11 cellular contexts compared by ENCODE assay signal in the genomic region with DNA sequence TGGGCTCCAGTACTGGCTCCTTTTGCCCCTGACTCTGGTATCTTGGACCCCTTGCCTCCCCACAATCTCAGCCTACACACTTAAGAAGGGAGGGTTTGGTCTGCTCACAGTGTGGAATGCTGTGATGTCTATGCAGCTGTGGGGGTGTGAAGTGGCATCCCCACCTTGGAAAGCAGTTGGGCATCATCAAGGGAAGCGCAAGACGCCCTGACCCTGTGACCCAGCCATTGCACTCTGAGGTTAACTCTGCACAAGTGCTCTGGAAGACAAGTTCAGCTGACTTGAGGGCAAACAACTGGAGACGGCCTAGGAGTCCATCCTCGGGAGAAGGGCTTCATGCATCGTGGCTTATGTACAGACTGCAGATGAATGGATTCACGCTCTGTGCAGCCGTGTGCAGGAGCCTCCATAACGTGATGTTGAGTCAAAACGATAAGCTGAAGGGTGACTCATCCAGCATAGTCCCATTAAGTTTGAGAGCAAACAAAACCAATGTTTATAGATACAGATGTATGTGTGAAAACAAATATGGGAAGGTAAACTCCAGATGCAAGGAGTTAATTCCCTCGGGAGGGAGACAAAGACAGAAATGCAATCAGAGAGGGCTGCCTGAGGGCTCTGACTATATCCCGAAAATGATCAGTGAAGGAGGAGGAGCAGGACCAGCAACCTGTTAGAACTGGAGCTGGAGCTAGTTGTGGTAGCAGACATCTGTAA.
DNase-seq lines count a peak whose midpoint lies in the region; ATAC-seq and TF ChIP-seq lines count a peak whose summit lies in the region.
"Had no signal": no experiment of that assay in that cellular context is flagged by ENCODE, and none has a peak within 500 bp of the region (broad histone marks: within the 10 kb centered on the region; RNA-seq: fewer than 3 reads in every experiment).

No MANE protein-coding gene starts in this region.

- H3K27me3 ChIP-seq in trophoblast cell (ENCODE audit: insufficient read depth, low read length) (no peaks in the 10 kb centered on the region), right atrium auricular region (no peaks in the 10 kb centered on the region)

- H2AK5ac ChIP-seq in trophoblast cell (ENCODE audit: low read length) = no peak overlapping the region

- H3K18ac ChIP-seq in trophoblast cell (ENCODE audit: low read length) = no peak overlapping the region

- H3K79me1 ChIP-seq in trophoblast cell (ENCODE audit: low read length) = peaks cover 7% of the 10 kb centered on the region

- no peak overlapping the region for H3K23ac ChIP-seq in trophoblast cell (ENCODE audit: low read length)

- no peak overlapping the region for H4K8ac ChIP-seq in trophoblast cell (ENCODE audit: low read depth, low read length)

- in situ Hi-C loops in astrocyte of the spinal cord (cut with HindIII; ENCODE audit: low sequenced_read_pairs) = no loop called here

- no CpG with 5 or more reads among the region's 11 CpGs for WGBS in trophoblast cell (ENCODE audit: extremely low coverage, insufficient coverage, insufficient read length)

- no peak overlapping the region for H3K4me2 ChIP-seq in trophoblast cell (ENCODE audit: low read length)

- H3K9me3 ChIP-seq in trophoblast cell (ENCODE audit: insufficient read depth, low read depth, low read length) = peaks cover 3% of the 10 kb centered on the region
- no peaks in the 10 kb centered on the region for H3K9me3 ChIP-seq in right atrium auricular region

- peaks cover 1% of the 10 kb centered on the region for H3K79me2 ChIP-seq in trophoblast cell (ENCODE audit: control insufficient read depth, insufficient read depth, low read length, poor library complexity)

- no peak overlapping the region for H2BK120ac ChIP-seq in trophoblast cell (ENCODE audit: insufficient read depth, low read length, poor library complexity)

- H3K4me1 ChIP-seq in trophoblast cell (ENCODE audit: control insufficient read depth in 1 of 2, insufficient read depth in 2 of 2, low read length in 2 of 2) (peaks cover 7 to 8% of the 10 kb centered on the region in 2 experiments), right atrium auricular region (peaks cover 0 to 3% of the 10 kb centered on the region in 2 donors)

- H3K36me3 ChIP-seq in trophoblast cell (ENCODE audit: control insufficient read depth in 1 of 2, insufficient read depth in 2 of 2, low read length in 2 of 2) = no peaks in the 10 kb centered on the region
- H3K36me3 ChIP-seq in right atrium auricular region = no peaks in the 10 kb centered on the region

- no peak overlapping the region for H2AFZ ChIP-seq in trophoblast cell (ENCODE audit: insufficient read depth, low read length, poor library complexity)

- H2BK12ac ChIP-seq in trophoblast cell (ENCODE audit: low read length) = no peak overlapping the region

- no peak overlapping the region for H3K9ac ChIP-seq in trophoblast cell (ENCODE audit: low read length)

- no peak overlapping the region for H3K4ac ChIP-seq in trophoblast cell (ENCODE audit: low read depth, low read length)

- H3K4me3 ChIP-seq in astrocyte of the spinal cord (ENCODE audit: low read depth, low read length) (no peak overlapping the region), trophoblast cell (ENCODE audit: low read depth, low read length) (no peak overlapping the region), right atrium auricular region (no peak overlapping the region)

- ATAC-seq in SK-N-SH treated with all-trans-retinoic acid at 6 μM for 48 hours (no peak), HG02981 (IDR thresholded peaks at IDR 0.05; ENCODE audit: unreplicated experiment) (no peak)
- ATAC-seq: activated CD8-positive, alpha-beta T cell treated with anti-CD3 and anti-CD28 coated beads, Interleukin-2, amount 10 ng/mL, durations not matched to agents 7 days and 5 days had no signal

- H3K14ac ChIP-seq in trophoblast cell (ENCODE audit: low read length) = no peak overlapping the region

- no peak overlapping the region for H2BK5ac ChIP-seq in trophoblast cell (ENCODE audit: low read depth, low read length, poor library complexity)

- DNase-seq in EL (peak; percentile 45), NCI-H2029 (lab: John Stamatoyannopoulos, UW) (peak; percentile 97), astrocyte of the spinal cord (ENCODE audit: low read depth, low spot score) (peak; percentile 20), trophoblast cell (peak; percentile 81 to 82), right atrium auricular region (ENCODE audit: low spot score) (no peak)
- DNase-seq: activated CD8-positive, alpha-beta T cell treated with anti-CD3 and anti-CD28 coated beads, Interleukin-2, amount 10 ng/mL, durations not matched to agents 7 days and 5 days; activated naive CD8-positive, alpha-beta T cell treated with anti-CD3 and anti-CD28 coated beads for 36 hours; NCI-H1417 treated with DMSO at 0.1 percent for 48 hours; SW 1271 had no signal

- H3K27ac ChIP-seq in trophoblast cell (ENCODE audit: low read depth, low read length) = no peak overlapping the region
- H3K27ac ChIP-seq in right atrium auricular region = no peak overlapping the region

- no peak overlapping the region for H4K91ac ChIP-seq in trophoblast cell (ENCODE audit: low read depth, low read length)

- TF ChIP-seq CTCF in astrocyte of the spinal cord (IDR thresholded peaks at IDR 0.05; ENCODE audit: low read depth, low read length) = no peak
- no peak for TF ChIP-seq CTCF in right atrium auricular region (IDR thresholded peaks at IDR 0.05)

- no peak overlapping the region for H4K12ac ChIP-seq in trophoblast cell (ENCODE audit: low read depth, low read length)

TF ChIP-seq in SK-N-SH treated with all-trans-retinoic acid at 6 μM for 48 hours, 23 proteins besides CTCF, POLR2A, EP300 and RAD21:
- TF ChIP-seq ZNF70 (CRISPR knock-in tag; IDR thresholded peaks at IDR 0.05) = no peak
